ENCODE assay signal across 7 cellular contexts in the genomic region with DNA sequence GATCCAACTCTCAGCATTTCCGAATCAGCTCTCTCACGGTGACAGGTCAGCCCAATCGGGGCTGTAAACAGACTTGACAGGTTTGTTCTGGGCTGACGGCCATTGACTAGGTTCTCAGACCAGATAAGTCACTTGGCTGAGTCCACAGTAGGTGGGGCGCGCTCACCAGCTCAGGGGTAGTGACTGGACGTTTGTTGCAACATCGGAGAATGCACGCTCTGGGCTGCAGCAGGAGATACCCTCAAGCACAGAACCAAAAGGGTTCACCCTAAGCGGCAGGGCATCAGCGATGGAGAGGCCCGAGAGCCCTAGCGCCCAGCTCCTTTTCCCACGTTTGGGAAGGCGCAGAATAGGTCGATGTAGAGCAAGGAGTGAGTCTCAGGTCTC. TPM values are rescaled to one million over a fixed set of nuclear protein-coding genes. Genes with fewer than 3 reads are reported as not detected.
DNase-seq lines count a peak whose midpoint lies in the region; TF ChIP-seq lines count a peak whose summit lies in the region.

No MANE protein-coding gene starts in this region.

- H3K36me3 ChIP-seq in HEK293 (ENCODE audit: control insufficient read depth in 2 of 2, insufficient read depth in 1 of 2, low read length in 2 of 2) (no peaks in the 10 kb centered on the region), breast epithelium (no peaks in the 10 kb centered on the region)

- H3K4me3 ChIP-seq in GM12875 (ENCODE audit: low read depth, low read length): peak overlapping the region; percentile 95
- H3K4me3 ChIP-seq in HEK293 (ENCODE audit: low read depth, low read length): peak overlapping the region; percentile 60
- H3K4me3 ChIP-seq in breast epithelium: peak overlapping the region; percentile 72 to 91 (median 73)
- peak overlapping the region; percentile 66 to 93 (median 77) for H3K4me3 ChIP-seq in skin epidermis

- CTCF ChIA-PET in HEK293 (lab: Yijun Ruan, JAX): interaction anchor here (0.6 to 1.6 kb wide), 6 partner anchors 9 to 946 kb away, joined by 3 to 11 read pairs (median 4); no protein-coding TSS in a partner anchor

- no peaks in the 10 kb centered on the region for H3K9me3 ChIP-seq in HEK293 (ENCODE audit: control insufficient read depth, insufficient read depth, low read depth, low read length)
- no peaks in the 10 kb centered on the region for H3K9me3 ChIP-seq in breast epithelium

- no peak for TF ChIP-seq POLR2A in breast epithelium (IDR thresholded peaks at IDR 0.05)

- DNase-seq in NCI-H748 treated with DMSO at 0.1 percent for 48 hours (lab: John Stamatoyannopoulos, UW) (peak; percentile 21), breast epithelium (ENCODE audit: low spot score in 2 of 2) (peak; percentile 60 to 67), iris pigment epithelial cell (ENCODE audit: low read depth) (peak; percentile 92), NCI-H1105 treated with DMSO at 0.1 percent for 48 hours (lab: John Stamatoyannopoulos, UW) (no peak)

- POLR2A ChIA-PET in HEK293 (lab: Yijun Ruan, JAX): interaction anchor here (0.6 to 2.9 kb wide), 12 partner anchors 9 to 528 kb away, joined by 3 to 30 read pairs (median 4); a partner anchor contains a TSS

- H3K27me3 ChIP-seq in breast epithelium: no peaks in the 10 kb centered on the region

- H3K27ac ChIP-seq in HEK293 (ENCODE audit: extremely low read depth, low read depth, low read length): peak overlapping the region; percentile 99
- peak overlapping the region; percentile 95 to 98 for H3K27ac ChIP-seq in breast epithelium
- peak overlapping the region in 20 of 21 experiments; percentile 86 to 100 (median 96) for H3K27ac ChIP-seq in skin epidermis

- intact Hi-C loops in breast epithelium (cut with DNase I; ENCODE audit: low total_unique reads): no loop called here

- peaks cover 12% of the 10 kb centered on the region; the same call in 1 of the 2 replicates for H3K4me1 ChIP-seq in HEK293 (ENCODE audit: control insufficient read depth, insufficient read depth, low read length)
- peaks cover 0 to 12% of the 10 kb centered on the region in 2 donors for H3K4me1 ChIP-seq in breast epithelium

- TF ChIP-seq CTCF in GM12875 (IDR thresholded peaks at IDR 0.05; ENCODE audit: borderline replicate concordance, insufficient read depth, low read depth, low read length) (no peak), HEK293 (tag by site-specific recombination; IDR thresholded peaks at IDR 0.05) (no peak), breast epithelium (IDR thresholded peaks at IDR 0.05) (no peak)

TF ChIP-seq in HEK293, 187 proteins besides CTCF, POLR2A, EP300 and RAD21:
- TF ChIP-seq ZNF585B (tag by site-specific recombination; IDR thresholded peaks at IDR 0.05) (no peak), SETDB1 (IDR thresholded peaks at IDR 0.05; ENCODE audit: insufficient read length, low read length) (peak; percentile 4), ZNF792 (tag by site-specific recombination; IDR thresholded peaks at IDR 0.05) (no peak), ZBTB17 (tag by site-specific recombination; IDR thresholded peaks at IDR 0.05) (peak; percentile 50)

RNA-seq across cellular contexts. Expression of a gene that starts 1.8 kb away (rescaled TPM):
- total RNA-seq in breast epithelium: 1 to 10 TPM in 1 of 3 donors, under 1 TPM in 2; 0.44 to 1.1 (median 0.66) TPM

RNA-seq across cellular contexts. Expression of a gene that starts 1.9 kb away (rescaled TPM):
- total RNA-seq in breast epithelium: 100 to 1,000 TPM; 178 to 366 (median 186) TPM

RNA-seq across cellular contexts. Expression of a gene that starts 43.5 kb away (rescaled TPM):
- 10 to 100 TPM; 40.6 to 49.6 (median 41.0) TPM for total RNA-seq in breast epithelium
